ENCODE assay signal across 1 cellular context in genomic region chr5:56763711-56764466, GRCh38.
TF ChIP-seq lines count a peak whose summit lies in the region.

No MANE protein-coding gene starts in this region.

TF ChIP-seq in K562, 482 proteins besides CTCF, POLR2A, EP300 and RAD21 (continued from another document and continues in another):
- no peak for TF ChIP-seq CHD7 (IDR thresholded peaks at IDR 0.05; ENCODE audit: low read depth, low read length)
- no peak for TF ChIP-seq ILK (tag; IDR thresholded peaks at IDR 0.05; ENCODE audit: borderline replicate concordance, low read depth)
- peak; percentile 53 for TF ChIP-seq MEIS2 (IDR thresholded peaks at IDR 0.05; ENCODE audit: partially characterized antibody)
- TF ChIP-seq FOS (IDR thresholded peaks at IDR 0.05; ENCODE audit: extremely low read depth, insufficient read length), result no peak
- no peak for TF ChIP-seq NR1H2 (CRISPR knock-in tag; IDR thresholded peaks at IDR 0.05)
- TF ChIP-seq ZNF518B (CRISPR knock-in tag; IDR thresholded peaks at IDR 0.05), result no peak
- no peak for TF ChIP-seq STAG1 (CRISPR knock-in tag; IDR thresholded peaks at IDR 0.05; ENCODE audit: borderline replicate concordance)
- no peak for TF ChIP-seq PCBP2 (IDR thresholded peaks at IDR 0.05; ENCODE audit: low read depth, low read length, poor library complexity, severe bottlenecking)
- no peak for TF ChIP-seq THAP7 (CRISPR knock-in tag; IDR thresholded peaks at IDR 0.05)
- peak; percentile 71; the same call in 1 of the 2 replicates for TF ChIP-seq HES1 (IDR thresholded peaks at IDR 0.05; ENCODE audit: low read depth)
- peak; percentile 54 for TF ChIP-seq HMGN3 (IDR thresholded peaks at IDR 0.05; ENCODE audit: borderline replicate concordance, extremely low read depth, insufficient read length, low read depth, low read length)
- no peak for TF ChIP-seq ZNF696 (CRISPR knock-in tag; conservative IDR thresholded peaks at IDR 0.05)
- TF ChIP-seq MED1 (CRISPR knock-in tag; IDR thresholded peaks at IDR 0.05; ENCODE audit: borderline replicate concordance), result no peak
- no peak for TF ChIP-seq ESRRB (CRISPR knock-in tag; IDR thresholded peaks at IDR 0.05; ENCODE audit: borderline replicate concordance)
- 0 out of 4 replicates have a peak, but pooled peaks of 1 of the 2 experiments have one; percentile 19 for TF ChIP-seq ARNT (IDR thresholded peaks at IDR 0.05)
- TF ChIP-seq TSC22D4 (tag; IDR thresholded peaks at IDR 0.05), result no peak
- TF ChIP-seq NFRKB (IDR thresholded peaks at IDR 0.05; ENCODE audit: low read depth), result no peak; the same call in 1 of the 2 replicates
- peak; percentile 34; the same call in 1 of the 2 replicates for TF ChIP-seq BACH1 (tag; IDR thresholded peaks at IDR 0.05)
- no peak for TF ChIP-seq HSF4 (CRISPR knock-in tag; IDR thresholded peaks at IDR 0.05; ENCODE audit: borderline replicate concordance)
- TF ChIP-seq XRCC5 (IDR thresholded peaks at IDR 0.05; ENCODE audit: low read depth, low read length), result no peak
- TF ChIP-seq FOXA1 (IDR thresholded peaks at IDR 0.05; ENCODE audit: borderline replicate concordance), result no peak
- TF ChIP-seq ZNF318 (IDR thresholded peaks at IDR 0.05; ENCODE audit: borderline replicate concordance in 1 of 2, low read depth in 1 of 2), result no peak
- TF ChIP-seq PKNOX1 (IDR thresholded peaks at IDR 0.05), result no peak; the same call in 1 of the 2 replicates
- TF ChIP-seq EHMT2 (IDR thresholded peaks at IDR 0.05), result no peak; the same call in 1 of the 2 replicates
- TF ChIP-seq CREB1 (IDR thresholded peaks at IDR 0.05), result no peak; the same call in 1 of the 2 replicates
- no peak for TF ChIP-seq CREB1 (CRISPR knock-in tag; IDR thresholded peaks at IDR 0.05)
- TF ChIP-seq L3MBTL2 (IDR thresholded peaks at IDR 0.05), result no peak
- no peak for TF ChIP-seq RBM25 (IDR thresholded peaks at IDR 0.05; ENCODE audit: low read depth, low read length, severe bottlenecking)
